Comparison of ENCODE assay signal across 28 cellular contexts in the genomic region with DNA sequence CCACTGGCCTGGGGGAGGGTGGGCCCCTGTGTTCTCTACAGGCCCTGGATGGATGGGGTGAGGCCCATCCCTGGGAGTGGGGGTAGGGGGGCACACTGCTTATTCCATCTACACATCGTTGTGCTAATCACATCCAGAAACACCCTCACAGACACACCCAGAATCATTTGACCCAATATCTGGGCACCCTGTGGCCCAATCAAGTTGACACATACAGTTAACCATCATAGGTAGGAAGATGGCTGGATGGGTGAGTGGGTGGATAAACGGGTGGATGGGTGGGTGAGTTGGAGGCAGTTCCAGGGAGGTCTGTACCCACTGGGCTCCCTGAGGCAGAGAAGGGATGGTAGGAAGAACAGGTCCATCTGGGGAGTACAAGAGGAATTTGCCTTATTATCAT.
"Had no signal": no experiment of that assay in that cellular context is flagged by ENCODE, and none has a peak within 500 bp of the region (broad histone marks: within the 10 kb centered on the region; RNA-seq: fewer than 3 reads in every experiment).

No MANE protein-coding gene starts in this region.

- H3K27ac ChIP-seq: ascending aorta, cardiac muscle cell, Peyer's patch, SJCRH30, SK-N-MC had no signal

- H3K4me3 ChIP-seq: ascending aorta, cardiac muscle cell, Peyer's patch, SJCRH30, SK-N-MC had no signal

- H3K4me3 Mint-ChIP-seq: activated CD4-positive, alpha-beta memory T cell treated with anti-CD3 and anti-CD28 coated beads for 36 hours; activated naive CD4-positive, alpha-beta T cell treated with anti-CD3 and anti-CD28 coated beads, Interleukin-2, amount 50 U/mL, for 24 hours; activated naive CD8-positive, alpha-beta T cell treated with anti-CD3 and anti-CD28 coated beads, Interleukin-2, amount 10 ng/mL, durations not matched to agents 7 days and 5 days; activated T-cell treated with anti-CD3 and anti-CD28 coated beads, Interleukin-2, amount 50 U/mL, for 4 hours; activated T-helper 1 cell treated with anti-CD3 and anti-CD28 coated beads, Interleukin-12 subunit alpha, Interleukin-12 subunit beta, Interleukin-2, Interleukin-4 antibody, amounts not matched to agents 30 ng/mL and 10 ng/mL and 1 ng/mL, durations not matched to agents 14 hours and 24 hours and 36 hours; T-helper 2 cell treated with Interferon-gamma antibody and Interleukin-4, amounts not matched to agents 5 μg/mL and 100 μg/mL, for 36 hours had no signal

- FAIRE-seq: TTC549 had no signal

- H3K9me3 ChIP-seq: ascending aorta, Peyer's patch, SJCRH30 had no signal

- ATAC-seq: activated T-cell treated with anti-CD3 and anti-CD28 coated beads, Interleukin-2, amount 50 U/mL, for 4 hours; PC-3 had no signal

- H3K36me3 ChIP-seq: ascending aorta, cardiac muscle cell, Peyer's patch, SJCRH30 had no signal

- H3K4me1 ChIP-seq: ascending aorta, Peyer's patch, SJCRH30 had no signal

- H3K36me3 Mint-ChIP-seq: activated naive CD8-positive, alpha-beta T cell treated with anti-CD3 and anti-CD28 coated beads, Interleukin-2, amount 10 ng/mL, durations not matched to agents 7 days and 5 days had no signal

- H3K27ac Mint-ChIP-seq: activated CD4-positive, alpha-beta memory T cell treated with anti-CD3 and anti-CD28 coated beads for 36 hours; activated naive CD4-positive, alpha-beta T cell treated with anti-CD3 and anti-CD28 coated beads, Interleukin-2, amount 50 U/mL, for 24 hours; activated naive CD8-positive, alpha-beta T cell treated with anti-CD3 and anti-CD28 coated beads, Interleukin-2, amount 10 ng/mL, durations not matched to agents 7 days and 5 days; activated T-helper 1 cell treated with anti-CD3 and anti-CD28 coated beads, Interleukin-12 subunit alpha, Interleukin-12 subunit beta, Interleukin-2, Interleukin-4 antibody, amounts not matched to agents 30 ng/mL and 10 ng/mL and 1 ng/mL, durations not matched to agents 14 hours and 24 hours and 36 hours; T-helper 2 cell treated with Interferon-gamma antibody and Interleukin-4, amounts not matched to agents 5 μg/mL and 100 μg/mL, for 36 hours had no signal

- H3K27me3 ChIP-seq: ascending aorta, cardiac muscle cell, Peyer's patch, SJCRH30 had no signal

- DNase-seq: activated CD4-positive, alpha-beta memory T cell treated with anti-CD3 and anti-CD28 coated beads for 36 hours; activated CD4-positive, alpha-beta T cell treated with anti-CD3 and anti-CD28 coated beads, Interleukin-2, amount 50 U/mL, for 1 hour; activated CD8-positive, alpha-beta memory T cell treated with anti-CD3 and anti-CD28 coated beads, Interleukin-2, amount 50 U/mL, for 4 hours; activated naive CD4-positive, alpha-beta T cell; activated naive CD8-positive, alpha-beta T cell treated with anti-CD3 and anti-CD28 coated beads, Interleukin-2, amount 10 ng/mL, durations not matched to agents 7 days and 5 days; activated T-cell treated with anti-CD3 and anti-CD28 coated beads for 4 hours; activated T-cell treated with anti-CD3 and anti-CD28 coated beads, Interleukin-2, amount 50 U/mL, for 4 hours; amygdala; NCI-H1092 treated with DMSO at 0.1 percent for 48 hours; NCI-H1417; NCI-H146; NCI-H187; NCI-H2081; NCI-H226; NCI-H446 treated with DMSO at 0.1 percent for 48 hours; NCI-H524; NK-92 treated with Interleukin-12 subunit alpha and Interleukin-12 subunit beta, amount 100 ng/mL, for 24 hours; PC-3; SHP77; SJCRH30 had no signal
